In genomic region chr3:46386206-46386605, GRCh38 we compare ENCODE assay signal across 10 cellular contexts.
A peak's percentile ranks its signal among the peaks of the same experiment; 100 is the strongest.
DNase-seq lines count a peak whose midpoint lies in the region; ATAC-seq and TF ChIP-seq lines count a peak whose summit lies in the region.
"Had no signal": no experiment of that assay in that cellular context is flagged by ENCODE, and none has a peak within 500 bp of the region (broad histone marks: within the 10 kb centered on the region; RNA-seq: fewer than 3 reads in every experiment).

No MANE protein-coding gene starts in this region.

- ATAC-seq in GM18861 (IDR thresholded peaks at IDR 0.05; ENCODE audit: unreplicated experiment) (no peak), HG02571 (IDR thresholded peaks at IDR 0.05; ENCODE audit: unreplicated experiment) (no peak)

- H3K4me3 ChIP-seq in GM12865 (ENCODE audit: low read depth, low read length), result no peak overlapping the region

- DNase-seq in AG08395 (ENCODE audit: low spot score) (peak; percentile 49), GM12865 (ENCODE audit: low read depth) (peak; percentile 20), SW480 (ENCODE audit: low spot score) (peak; percentile 62), kidney glomerular epithelial cell (lab: John Stamatoyannopoulos, UW) (peak; percentile 54), AML-193 (lab: John Stamatoyannopoulos, UW) (no peak)
- DNase-seq in NK-92 treated with Interleukin-12 subunit alpha and Interleukin-12 subunit beta, amount 100 ng/mL, for 24 hours (lab: John Stamatoyannopoulos, UW), result no peak
- DNase-seq: activated T-cell treated with anti-CD3 and anti-CD28 coated beads, Interleukin-2, amount 50 U/mL, for 1 hour; stimulated activated CD4-positive, alpha-beta T cell treated with anti-CD3 and anti-CD28 coated beads, Interleukin-4, amount 100 ng/mL, for 24 hours had no signal

- no peak for TF ChIP-seq CTCF in GM12865 (IDR thresholded peaks at IDR 0.05; ENCODE audit: insufficient read depth, low read depth, low read length, missing control alignments)

Comparison
In these comparisons a context has a peak if more than half of its experiments do, and no peak if none do; other contexts are left out.
1. DNase-seq: peak in AG08395 (single experiment), GM12865 (single experiment), SW480 (single experiment) and kidney glomerular epithelial cell (single experiment); none in NK-92 treated with Interleukin-12 subunit alpha and Interleukin-12 subunit beta, amount 100 ng/mL, for 24 hours (single experiment) and AML-193 (0 of 2).